Comparison of ENCODE assay signal across 7 cellular contexts in genomic region chr13:102399791-102400618, GRCh38. TPM values are rescaled to one million over a fixed set of nuclear protein-coding genes. Genes with fewer than 3 reads are reported as not detected.
DNase-seq lines count a peak whose midpoint lies in the region; ATAC-seq, FAIRE-seq and TF ChIP-seq lines count a peak whose summit lies in the region.

No MANE protein-coding gene starts in this region.

- H3K4me1 Mint-ChIP-seq in activated CD4-positive, alpha-beta T cell treated with anti-CD3 and anti-CD28 coated beads, Interleukin-2, amount 10 ng/mL, durations not matched to agents 24 days and 14 days: peaks cover 23% of the 10 kb centered on the region
- peaks cover 25 to 32% (median 32%) of the 10 kb centered on the region in 3 donors for H3K4me1 Mint-ChIP-seq in naive B cell

- H3K4me3 Mint-ChIP-seq in activated CD4-positive, alpha-beta T cell treated with anti-CD3 and anti-CD28 coated beads, Interleukin-2, amount 10 ng/mL, durations not matched to agents 24 days and 14 days: peak overlapping the region; percentile 75
- H3K4me3 Mint-ChIP-seq in naive B cell: peak overlapping the region; percentile 52 to 86 (median 64)

- DNase-seq in activated CD4-positive, alpha-beta T cell treated with anti-CD3 and anti-CD28 coated beads, Interleukin-2, amount 10 ng/mL, durations not matched to agents 24 days and 14 days: peak; percentile 64
- DNase-seq in endothelial cell of umbilical vein (ENCODE audit: low read depth, low spot score) (no peak), naive B cell (no peak), NCI-H510A treated with DMSO at 0.1 percent for 48 hours (lab: John Stamatoyannopoulos, UW) (no peak), dermis blood vessel endothelial cell (no peak)

- H3K36me3 Mint-ChIP-seq in activated CD4-positive, alpha-beta T cell treated with anti-CD3 and anti-CD28 coated beads, Interleukin-2, amount 10 ng/mL, durations not matched to agents 24 days and 14 days (ENCODE audit: low read depth): no peaks in the 10 kb centered on the region
- H3K36me3 Mint-ChIP-seq in naive B cell: no peaks in the 10 kb centered on the region

- no peaks in the 10 kb centered on the region for H3K9me3 Mint-ChIP-seq in activated CD4-positive, alpha-beta T cell treated with anti-CD3 and anti-CD28 coated beads, Interleukin-2, amount 10 ng/mL, durations not matched to agents 24 days and 14 days
- peaks cover 0 to 6% (median 0%) of the 10 kb centered on the region in 7 donors for H3K9me3 Mint-ChIP-seq in naive B cell

- H3K27ac Mint-ChIP-seq in activated CD4-positive, alpha-beta T cell treated with anti-CD3 and anti-CD28 coated beads, Interleukin-2, amount 10 ng/mL, durations not matched to agents 24 days and 14 days: no peak overlapping the region
- no peak overlapping the region for H3K27ac Mint-ChIP-seq in naive B cell

- BruUV-seq in endothelial cell of umbilical vein (replicated peaks; lab: Mats Ljungman, UMichigan): no TSS peak

- CTCF ChIA-PET in endothelial cell of umbilical vein (lab: Charles Lee): interaction anchor here (2.2 kb wide), 1 partner anchor 156 kb away, joined by 6 read pairs; no protein-coding TSS in a partner anchor

- no peak overlapping the region for H2AFZ ChIP-seq in endothelial cell of umbilical vein (ENCODE audit: low read depth, low read length)

- peaks cover 4% of the 10 kb centered on the region for H3K4me1 ChIP-seq in endothelial cell of umbilical vein (ENCODE audit: control insufficient read depth, extremely low read depth, insufficient read depth, low read length)

- TF ChIP-seq POLR2A in endothelial cell of umbilical vein (IDR thresholded peaks at IDR 0.05; ENCODE audit: low read depth, low read length): no peak

- no peaks in the 10 kb centered on the region for H3K36me3 ChIP-seq in endothelial cell of umbilical vein (ENCODE audit: control insufficient read depth in 2 of 2, extremely low read depth in 1 of 2, insufficient read depth in 2 of 2, low read length in 2 of 2)

- H4K20me1 ChIP-seq in endothelial cell of umbilical vein (replicated peaks; ENCODE audit: control insufficient read depth, extremely low read depth, insufficient read depth, low read length): no peaks in the 10 kb centered on the region

- intact Hi-C loops in activated CD4-positive, alpha-beta T cell treated with anti-CD3 and anti-CD28 coated beads, Interleukin-2, amount 10 ng/mL, durations not matched to agents 24 days and 14 days (cut with micrococcal nuclease): loop anchor here (10.0 kb wide), 5 partner anchors 155 to 1815 kb away; partner anchors contain the start of genes GGACT, TEX30 and TMTC4
- intact Hi-C loops in endothelial cell of umbilical vein (cut with micrococcal nuclease): no loop called here

- no peak overlapping the region for H3K4me3 ChIP-seq in endothelial cell of umbilical vein (replicated peaks in 1 of 3; ENCODE audit: insufficient read depth in 1 of 3, low read depth in 1 of 3, low read length in 3 of 3)

- H3K79me2 ChIP-seq in endothelial cell of umbilical vein (ENCODE audit: control insufficient read depth, insufficient read depth, low read length): no peaks in the 10 kb centered on the region

- H3K4me2 ChIP-seq in endothelial cell of umbilical vein (ENCODE audit: insufficient read depth, low read length): no peak overlapping the region

- H3K9ac ChIP-seq in endothelial cell of umbilical vein (replicated peaks; ENCODE audit: extremely low read depth, insufficient read depth, low read length): no peak overlapping the region

- peaks cover 58% of the 10 kb centered on the region for H3K27me3 Mint-ChIP-seq in activated CD4-positive, alpha-beta T cell treated with anti-CD3 and anti-CD28 coated beads, Interleukin-2, amount 10 ng/mL, durations not matched to agents 24 days and 14 days
- H3K27me3 Mint-ChIP-seq in naive B cell: peaks cover 47 to 66% (median 66%) of the 10 kb centered on the region in 3 donors

- TF ChIP-seq CTCF in endothelial cell of umbilical vein (IDR thresholded peaks at IDR 0.05; ENCODE audit: extremely low read depth in 1 of 2, insufficient read depth in 1 of 2, low read depth in 1 of 2, low read length in 2 of 2): no peak

- POLR2A ChIA-PET in endothelial cell of umbilical vein (lab: Charles Lee): no interaction called here

- peaks cover 38 to 58% of the 10 kb centered on the region in 2 experiments for H3K27me3 ChIP-seq in endothelial cell of umbilical vein (ENCODE audit: control insufficient read depth in 2 of 2, insufficient read depth in 2 of 2, low read length in 2 of 2)

- FAIRE-seq in endothelial cell of umbilical vein (lab: Jason Lieb, UNC): no peak

- no peaks in the 10 kb centered on the region for H3K9me3 ChIP-seq in endothelial cell of umbilical vein (replicated peaks; ENCODE audit: control insufficient read depth, insufficient read depth, low read length)

- dilution Hi-C loops in endothelial cell of umbilical vein (cut with MboI; ENCODE audit: extremely low pct_ligation_motif_present, low sequenced_read_pairs): no loop called here

- no peaks in the 10 kb centered on the region for H3K9me1 ChIP-seq in endothelial cell of umbilical vein (replicated peaks; ENCODE audit: control insufficient read depth, extremely low read depth, insufficient read depth, low read length)

- no peak overlapping the region for H3K27ac ChIP-seq in endothelial cell of umbilical vein (ENCODE audit: insufficient read depth, low read depth, low read length)

- peak; percentile 42 for ATAC-seq in GM18502 (IDR thresholded peaks at IDR 0.05; ENCODE audit: poor library complexity, unreplicated experiment)
- peak; percentile 48 for ATAC-seq in HG03045 (IDR thresholded peaks at IDR 0.05; ENCODE audit: unreplicated experiment)
- peak; percentile 42 to 44 for ATAC-seq in naive B cell (ENCODE audit: low read depth in 2 of 2)

TF ChIP-seq in endothelial cell of umbilical vein, 7 proteins besides CTCF, POLR2A, EP300 and RAD21:
- TF ChIP-seq MYC (IDR thresholded peaks at IDR 0.05; ENCODE audit: low read depth, low read length) (no peak), EZH2 (IDR thresholded peaks at IDR 0.05; ENCODE audit: borderline replicate concordance, low read depth, low read length, severe bottlenecking) (peak; percentile 77)

RNA-seq across cellular contexts. Expression of gene FGF14, which starts 1.8 kb away (rescaled TPM):
- not detected in 2 replicates for total RNA-seq in activated CD4-positive, alpha-beta T cell treated with anti-CD3 and anti-CD28 coated beads, Interleukin-2, amount 10 ng/mL, durations not matched to agents 24 days and 14 days
- total RNA-seq in endothelial cell of umbilical vein (not detected in 2 replicates), dermis blood vessel endothelial cell (0.34 and 1.3 TPM in 2 replicates)
- polyA plus RNA-seq in endothelial cell of umbilical vein (not detected in 2 replicates), naive B cell (ENCODE audit: low read depth in 6 of 6) (not detected)
- polyA plus RNA-seq in endothelial cell of umbilical vein (2011; cell fraction: cytosol; rRNA removed): not detected in 2 replicates
- polyA plus RNA-seq in endothelial cell of umbilical vein (2011; cell fraction: nucleus; rRNA removed): not detected in 2 replicates
- polyA plus RNA-seq in endothelial cell of umbilical vein (2012): 0.05 and 0.29 TPM in 2 replicates
- not detected in 2 replicates for polyA minus RNA-seq in endothelial cell of umbilical vein
- polyA minus RNA-seq in endothelial cell of umbilical vein (2011; cell fraction: cytosol; rRNA and poly(A)+ RNA removed): not detected
- polyA minus RNA-seq in endothelial cell of umbilical vein (2011; cell fraction: nucleus; rRNA and poly(A)+ RNA removed): not detected in 2 replicates
